7 cellular contexts compared by ENCODE assay signal in the genomic region with DNA sequence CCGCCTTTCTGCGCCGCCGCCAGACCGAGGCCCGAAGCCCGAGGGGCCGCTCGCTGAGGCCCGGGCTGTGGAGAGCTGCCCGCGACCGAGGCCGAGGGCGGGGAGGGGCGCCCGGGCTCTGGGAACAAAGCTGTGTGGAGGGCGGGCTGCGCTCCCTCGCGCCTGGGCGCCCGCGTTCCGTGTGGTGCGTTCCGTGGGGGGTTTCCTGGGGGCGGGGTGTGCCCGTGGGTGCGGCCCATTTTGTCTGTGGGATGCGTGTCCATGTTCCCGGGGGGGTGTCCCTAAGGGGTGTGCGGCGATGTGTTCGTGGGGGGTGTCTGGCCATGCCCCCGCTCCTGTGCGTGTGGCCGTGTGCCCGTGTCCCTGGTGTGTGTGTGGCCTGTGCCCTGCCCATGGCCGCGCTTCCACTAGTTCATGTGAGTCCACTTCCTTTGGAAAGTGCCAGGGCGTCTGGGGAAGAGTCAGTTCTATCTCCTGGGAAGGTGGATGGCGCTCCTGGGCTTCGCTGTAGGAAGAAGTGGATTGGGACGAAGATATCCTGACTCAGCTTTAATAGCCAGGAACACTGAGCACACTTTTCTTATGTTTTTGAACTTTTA. TPM values are rescaled to one million over a fixed set of nuclear protein-coding genes. Genes with fewer than 3 reads are reported as not detected.
DNase-seq lines count a peak whose midpoint lies in the region; ATAC-seq and TF ChIP-seq lines count a peak whose summit lies in the region.

No MANE protein-coding gene starts in this region.

- TF ChIP-seq CTCF in brain (conservative IDR thresholded peaks at IDR 0.05) (no peak), GM20000 (IDR thresholded peaks at IDR 0.05; ENCODE audit: extremely low read depth, missing control alignments) (no peak)

- no peaks in the 10 kb centered on the region for H3K9me3 Mint-ChIP-seq in T-helper 2 cell treated with Interferon-gamma antibody and Interleukin-4, amounts not matched to agents 5 μg/mL and 100 μg/mL, for 36 hours
- H3K9me3 Mint-ChIP-seq in brain: no peaks in the 10 kb centered on the region

- H3K4me3 Mint-ChIP-seq in T-helper 2 cell treated with Interferon-gamma antibody and Interleukin-4, amounts not matched to agents 5 μg/mL and 100 μg/mL, for 36 hours: peak overlapping the region; percentile 93
- peak overlapping the region; percentile 89 to 99 (median 96) for H3K4me3 Mint-ChIP-seq in brain

- H3K36me3 Mint-ChIP-seq in T-helper 2 cell treated with Interferon-gamma antibody and Interleukin-4, amounts not matched to agents 5 μg/mL and 100 μg/mL, for 36 hours (ENCODE audit: low read depth): peaks cover 24% of the 10 kb centered on the region
- H3K36me3 Mint-ChIP-seq in brain: peaks cover 33% of the 10 kb centered on the region

- peaks cover 17% of the 10 kb centered on the region for H3K4me1 Mint-ChIP-seq in T-helper 2 cell treated with Interferon-gamma antibody and Interleukin-4, amounts not matched to agents 5 μg/mL and 100 μg/mL, for 36 hours (ENCODE audit: low read depth)
- H3K4me1 Mint-ChIP-seq in brain: peaks cover 46% of the 10 kb centered on the region

- ATAC-seq in GM18520 (IDR thresholded peaks at IDR 0.05; ENCODE audit: unreplicated experiment) (peak; percentile 2), HG03439 (IDR thresholded peaks at IDR 0.05; ENCODE audit: unreplicated experiment) (peak; percentile 10)

- no peaks in the 10 kb centered on the region for H3K27me3 Mint-ChIP-seq in T-helper 2 cell treated with Interferon-gamma antibody and Interleukin-4, amounts not matched to agents 5 μg/mL and 100 μg/mL, for 36 hours (ENCODE audit: low read depth)
- peaks cover 4% of the 10 kb centered on the region for H3K27me3 Mint-ChIP-seq in brain

- H3K27ac Mint-ChIP-seq in T-helper 2 cell treated with Interferon-gamma antibody and Interleukin-4, amounts not matched to agents 5 μg/mL and 100 μg/mL, for 36 hours: peak overlapping the region; percentile 80
- peak overlapping the region; percentile 23 to 97 (median 83) for H3K27ac Mint-ChIP-seq in brain

- peak; percentile 23 for DNase-seq in T-helper 2 cell treated with Interferon-gamma antibody and Interleukin-4, amounts not matched to agents 5 μg/mL and 100 μg/mL, for 36 hours (ENCODE audit: low spot score)
- DNase-seq in kidney glomerular epithelial cell (lab: John Stamatoyannopoulos, UW) (peak; percentile 40), GM20000 (ENCODE audit: low spot score) (no peak)
- peak; percentile 35 to 43 for DNase-seq in stimulated activated CD4-positive, alpha-beta T cell treated with anti-CD3 and anti-CD28 coated beads, Interleukin-1b, Interleukin-23, amount 100 ng/mL, for 4 hours (ENCODE audit: low read depth in 2 of 2)

RNA-seq across cellular contexts. Expression of a gene that starts 0.5 kb away (rescaled TPM):
- polyA plus RNA-seq in brain (ENCODE audit: insufficient read depth, low read depth, low replicate concordance): 162 TPM

RNA-seq across cellular contexts. Expression of a gene that starts 27.4 kb away (rescaled TPM):
- 83.0 TPM for polyA plus RNA-seq in brain (ENCODE audit: insufficient read depth, low read depth, low replicate concordance)
